Comparison of ENCODE assay signal across 23 cellular contexts in genomic region chr5:109529987-109530386, GRCh38.
DNase-seq lines count a peak whose midpoint lies in the region; ATAC-seq, FAIRE-seq and TF ChIP-seq lines count a peak whose summit lies in the region.
"Had no signal": no experiment of that assay in that cellular context is flagged by ENCODE, and none has a peak within 500 bp of the region (broad histone marks: within the 10 kb centered on the region; RNA-seq: fewer than 3 reads in every experiment).

No MANE protein-coding gene starts in this region.

- H2AFZ ChIP-seq in GM23248, result 0 out of 2 replicates have a peak overlapping the region, but pooled peaks have one; percentile 4
- peak overlapping the region; percentile 52 for H2AFZ ChIP-seq in keratinocyte (ENCODE audit: control insufficient read depth, low read length)

- H3K4me2 ChIP-seq in GM23248 (ENCODE audit: unreplicated experiment) (no peak overlapping the region), keratinocyte (ENCODE audit: control insufficient read depth, extremely low read depth, insufficient read depth, low read depth, low read length) (no peak overlapping the region)
- H3K4me2 ChIP-seq: A549; BLaER1 treated with 17β-estradiol and CSF1 and Interleukin-3, amounts not matched to agents 10 nM and 100 nM had no signal

- H3K79me2 ChIP-seq in GM23248 (ENCODE audit: insufficient read depth) (no peaks in the 10 kb centered on the region), keratinocyte (ENCODE audit: control insufficient read depth, insufficient read depth, low read length) (no peaks in the 10 kb centered on the region)

- TF ChIP-seq CTCF in VCaP (conservative IDR thresholded peaks at IDR 0.05) (no peak), keratinocyte (optimal IDR thresholded peaks at IDR 0.05 in 1 of 3, IDR thresholded peaks at IDR 0.05 in 1 of 3, conservative IDR thresholded peaks at IDR 0.05 in 1 of 3; ENCODE audit: extremely low read depth in 1 of 3, insufficient read depth in 2 of 3, low read length in 3 of 3) (no peak), right lobe of liver (IDR thresholded peaks at IDR 0.05) (no peak), WERI-Rb-1 (IDR thresholded peaks at IDR 0.05; ENCODE audit: low read depth, low read length) (no peak)

- no peaks in the 10 kb centered on the region for H3K9me3 Mint-ChIP-seq in immature natural killer cell
- H3K9me3 Mint-ChIP-seq: CD4-positive, alpha-beta T cell; CD8-positive, alpha-beta memory T cell had no signal

- H3K27ac ChIP-seq in GM23248 (no peak overlapping the region), VCaP (peak overlapping the region; percentile 20; the same call in 1 of the 2 replicates), keratinocyte (ENCODE audit: control insufficient read depth, insufficient read depth, low read length) (no peak overlapping the region), right lobe of liver (no peak overlapping the region), WERI-Rb-1 (no peak overlapping the region)
- H3K27ac ChIP-seq: A549; BLaER1 treated with 17β-estradiol and CSF1 and Interleukin-3, amounts not matched to agents 10 nM and 100 nM had no signal

- H3K27me3 ChIP-seq in GM23248 (replicated peaks; ENCODE audit: insufficient read depth) (no peaks in the 10 kb centered on the region), keratinocyte (ENCODE audit: control insufficient read depth, extremely low read depth, insufficient read depth, low read length) (no peaks in the 10 kb centered on the region), right lobe of liver (no peaks in the 10 kb centered on the region), WERI-Rb-1 (ENCODE audit: insufficient read depth, low read depth, severe bottlenecking) (no peaks in the 10 kb centered on the region)
- H3K27me3 ChIP-seq: BE2C; BLaER1 treated with 17β-estradiol and CSF1 and Interleukin-3, amounts not matched to agents 10 nM and 100 nM had no signal

- in situ Hi-C loops in GM23248 (cut with MboI), result no loop called here

- H3K9me1 ChIP-seq in keratinocyte (ENCODE audit: control insufficient read depth, extremely low read depth, insufficient read depth, low read length), result no peaks in the 10 kb centered on the region

- peaks cover 16% of the 10 kb centered on the region; the same call in 1 of the 2 replicates for H3F3A ChIP-seq in GM23248 (ENCODE audit: insufficient read depth)

- no peak overlapping the region for H3K27ac Mint-ChIP-seq in immature natural killer cell
- H3K27ac Mint-ChIP-seq: CD4-positive, alpha-beta T cell; CD8-positive, alpha-beta memory T cell had no signal

- intact Hi-C loops in right lobe of liver (cut with DNase I), result no loop called here

- TF ChIP-seq POLR2A in right lobe of liver (IDR thresholded peaks at IDR 0.05), result no peak

- ATAC-seq in right lobe of liver, result peak; percentile 12 to 62 (median 44)
- ATAC-seq: A549, GM12878 had no signal

- H3K4me3 ChIP-seq in GM23248 (no peak overlapping the region), keratinocyte (ENCODE audit: control insufficient read depth in 2 of 3, extremely low read depth in 1 of 3, insufficient read depth in 2 of 3, low read depth in 1 of 3, low read length in 3 of 3) (no peak overlapping the region), right lobe of liver (no peak overlapping the region), WERI-Rb-1 (ENCODE audit: low read depth, low read length) (no peak overlapping the region)
- H3K4me3 ChIP-seq: A549; BLaER1 treated with 17β-estradiol and CSF1 and Interleukin-3, amounts not matched to agents 10 nM and 100 nM; GM12878 had no signal

- no peaks in the 10 kb centered on the region for H3K9me2 ChIP-seq in GM23248 (ENCODE audit: insufficient read depth)

- no peaks in the 10 kb centered on the region for H4K20me1 ChIP-seq in GM23248 (ENCODE audit: insufficient read depth)
- no peaks in the 10 kb centered on the region for H4K20me1 ChIP-seq in keratinocyte (ENCODE audit: control insufficient read depth, extremely low read depth, insufficient read depth, low read length)
- H4K20me1 ChIP-seq: BLaER1 treated with 17β-estradiol and CSF1 and Interleukin-3, amounts not matched to agents 10 nM and 100 nM had no signal

- H3K9ac ChIP-seq in GM23248 (no peak overlapping the region), keratinocyte (ENCODE audit: control insufficient read depth, extremely low read depth, insufficient read depth, low read length) (no peak overlapping the region)
- H3K9ac ChIP-seq: BLaER1 treated with 17β-estradiol and CSF1 and Interleukin-3, amounts not matched to agents 10 nM and 100 nM had no signal

- H3K27me3 Mint-ChIP-seq in immature natural killer cell (ENCODE audit: low read depth in 3 of 3), result peaks cover 2 to 5% (median 2%) of the 10 kb centered on the region in 3 donors
- H3K27me3 Mint-ChIP-seq: CD4-positive, alpha-beta T cell had no signal

- H3K9me3 ChIP-seq in GM23248 (ENCODE audit: low read depth), result no peaks in the 10 kb centered on the region
- H3K9me3 ChIP-seq in keratinocyte (ENCODE audit: control insufficient read depth, low read depth, low read length), result no peaks in the 10 kb centered on the region
- H3K9me3 ChIP-seq in right lobe of liver, result no peaks in the 10 kb centered on the region
- no peaks in the 10 kb centered on the region for H3K9me3 ChIP-seq in WERI-Rb-1 (ENCODE audit: severe bottlenecking)
- H3K9me3 ChIP-seq: A549; BE2C; BLaER1 treated with 17β-estradiol and CSF1 and Interleukin-3, amounts not matched to agents 10 nM and 100 nM had no signal

- no peak overlapping the region for H3K4me3 Mint-ChIP-seq in immature natural killer cell
- H3K4me3 Mint-ChIP-seq: CD14-positive monocyte; CD4-positive, alpha-beta T cell; CD8-positive, alpha-beta memory T cell had no signal

- DNase-seq in GM23248, result no peak
- no peak for DNase-seq in keratinocyte (ENCODE audit: low read depth, low spot score)
- DNase-seq in right lobe of liver, result no peak
- no peak for DNase-seq in activated CD8-positive, alpha-beta memory T cell treated with anti-CD3 and anti-CD28 coated beads, Interleukin-2, amount 50 U/mL, for 4 hours
- no peak for DNase-seq in WERI-Rb-1
- DNase-seq in immature natural killer cell, result no peak
- DNase-seq: 8988T; ACHN; AML-193; BE2C; CD4-positive, alpha-beta T cell; CD8-positive, alpha-beta memory T cell; DMS79; GDM1; GOT3; H7 had no signal

- H3K4me1 ChIP-seq in GM23248 (ENCODE audit: insufficient read depth) (peaks cover 19% of the 10 kb centered on the region), keratinocyte (ENCODE audit: control insufficient read depth, extremely low read depth, insufficient read depth, low read length) (no peaks in the 10 kb centered on the region), right lobe of liver (peaks cover 0 to 21% (median 3%) of the 10 kb centered on the region in 4 donors)
- H3K4me1 ChIP-seq: A549; BLaER1 treated with 17β-estradiol and CSF1 and Interleukin-3, amounts not matched to agents 10 nM and 100 nM had no signal

- no peaks in the 10 kb centered on the region for H3K36me3 Mint-ChIP-seq in immature natural killer cell
- H3K36me3 Mint-ChIP-seq: CD14-positive monocyte had no signal

- no peaks in the 10 kb centered on the region for H3K4me1 Mint-ChIP-seq in immature natural killer cell
- H3K4me1 Mint-ChIP-seq: CD14-positive monocyte; CD8-positive, alpha-beta memory T cell had no signal

- dilution Hi-C loops in keratinocyte (cut with MboI; ENCODE audit: extremely low pct_ligation_motif_present, low sequenced_read_pairs), result no loop called here

- FAIRE-seq in keratinocyte (lab: Jason Lieb, UNC), result no peak
- FAIRE-seq: A549, D721Med, GM12878, GM19239 had no signal

- 69 to 76% methylated on average over 2 of the region's 2 CpGs for WGBS in GM23248 (ENCODE audit: low coverage in 1 of 2, low lambda C conversion rate in 2 of 2, missing lambda C conversion rate in 2 of 2), 2 experiments
- WGBS in right lobe of liver (ENCODE audit: insufficient coverage, low coverage, low lambda C conversion rate, missing lambda C conversion rate), result 60% methylated on average over 2 of the region's 2 CpGs

- no peaks in the 10 kb centered on the region for H3K36me3 ChIP-seq in GM23248 (ENCODE audit: low read depth)
- H3K36me3 ChIP-seq in keratinocyte (ENCODE audit: control insufficient read depth in 2 of 2, extremely low read depth in 1 of 2, insufficient read depth in 2 of 2, low read length in 2 of 2), result no peaks in the 10 kb centered on the region
- no peaks in the 10 kb centered on the region for H3K36me3 ChIP-seq in right lobe of liver
- H3K36me3 ChIP-seq in WERI-Rb-1, result no peaks in the 10 kb centered on the region
- H3K36me3 ChIP-seq: BE2C; BLaER1 treated with 17β-estradiol and CSF1 and Interleukin-3, amounts not matched to agents 10 nM and 100 nM had no signal
